8 cellular contexts compared by ENCODE assay signal in the genomic region with DNA sequence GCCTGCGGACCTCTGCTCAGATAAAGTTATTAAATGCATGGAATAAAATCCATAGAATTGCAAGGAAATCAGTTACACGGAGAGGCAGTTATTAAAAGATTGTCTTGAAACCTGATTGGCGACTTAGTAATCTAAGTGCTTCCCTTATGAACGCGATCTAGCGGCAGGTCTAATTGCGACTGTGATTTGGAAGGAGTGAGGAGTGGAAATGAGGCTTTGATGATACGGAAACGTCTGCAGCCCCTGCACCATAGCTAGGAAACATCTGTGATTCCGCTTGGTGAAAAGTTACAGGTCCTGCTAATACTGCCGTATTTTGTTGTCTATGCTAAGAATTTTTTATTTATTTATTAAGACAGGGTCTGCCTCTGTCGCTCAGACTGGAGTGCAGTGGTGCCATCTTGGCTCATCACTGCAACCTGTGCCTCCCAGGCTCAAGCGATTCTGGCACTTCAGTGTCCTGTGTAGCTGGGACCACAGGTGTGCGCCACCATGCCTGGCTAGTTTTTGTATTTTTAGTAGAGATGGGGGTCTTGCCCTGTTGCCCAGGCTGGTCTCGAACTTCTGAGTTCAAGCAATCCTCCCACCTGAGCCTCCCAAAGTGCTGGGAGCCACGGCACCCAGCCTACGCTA. TPM values are rescaled to one million over a fixed set of nuclear protein-coding genes. Genes with fewer than 3 reads are reported as not detected.
A peak's percentile ranks its signal among the peaks of the same experiment; 100 is the strongest.
DNase-seq lines count a peak whose midpoint lies in the region; ATAC-seq, FAIRE-seq and TF ChIP-seq lines count a peak whose summit lies in the region.

No MANE protein-coding gene starts in this region.

- no peak for ATAC-seq in left ventricle myocardium superior
- no peak for ATAC-seq in GM12878
- no peak for ATAC-seq in lung (ENCODE audit: insufficient read depth, low FRiP score)
- no peak for ATAC-seq in HG02759 (IDR thresholded peaks at IDR 0.05; ENCODE audit: unreplicated experiment)

- POLR2A ChIA-PET in GM12878 (lab: Charles Lee): no interaction called here

- in situ Hi-C loops in GM12878 (cut with MboI) (no loop called here), GM13977 (cut with MboI; ENCODE audit: low pct_unique_long_range_greater_than_20kb, low sequenced_read_pairs, unreplicated experiment) (loop anchor here (25.0 kb wide), 1 partner anchor 97 kb away; the partner anchor contains the start of genes EFNA2 and FAM174C)

- H3K27ac ChIP-seq in cardiac muscle cell (peak overlapping the region; percentile 95), GM12878 (ENCODE audit: control insufficient read depth, insufficient read depth) (peak overlapping the region; percentile 86), lung (ENCODE audit: low read depth in 1 of 2, low read length in 1 of 2) (peak overlapping the region; percentile 91 to 96), urinary bladder (ENCODE audit: low read depth) (no peak overlapping the region)

- SMC1A ChIA-PET in GM12878 (lab: Charles Lee; ENCODE audit: uncharacterized antibody, unreplicated experiment): no interaction called here

- H3K36me3 ChIP-seq in cardiac muscle cell: peaks cover 8% of the 10 kb centered on the region
- H3K36me3 ChIP-seq in GM12878 (ENCODE audit: control insufficient read depth in 2 of 2, insufficient read depth in 2 of 2, low read length in 1 of 2): peaks cover 9% of the 10 kb centered on the region in 2 experiments; a peak in 3 of 4 replicates
- peaks cover 10 to 21% of the 10 kb centered on the region in 2 donors for H3K36me3 ChIP-seq in lung (ENCODE audit: control insufficient read depth in 2 of 2, insufficient read depth in 2 of 2, low read length in 2 of 2)
- no peaks in the 10 kb centered on the region for H3K36me3 ChIP-seq in urinary bladder (ENCODE audit: insufficient read depth)

- TF ChIP-seq EP300 in GM12878 (IDR thresholded peaks at IDR 0.05; ENCODE audit: borderline replicate concordance in 1 of 2, control insufficient read depth in 1 of 2, low read depth in 2 of 2, low read length in 2 of 2): no peak

- 27% methylated on average over 17 of the region's 17 CpGs for WGBS in GM12878 (ENCODE audit: insufficient coverage, insufficient replicate concordance, low lambda C conversion rate, missing lambda C conversion rate)
- 30% methylated on average over 17 of the region's 17 CpGs for WGBS in lung, 2 donors
- WGBS in urinary bladder: 34% methylated on average over 17 of the region's 17 CpGs

- TF ChIP-seq RAD21 in GM12878 (IDR thresholded peaks at IDR 0.05; ENCODE audit: insufficient read depth, low read depth, low read length): no peak

- H3K4me3 ChIP-seq in cardiac muscle cell (peak overlapping the region; percentile 98), GM12878 (peak overlapping the region; percentile 94), lung (peak overlapping the region; percentile 94), urinary bladder (ENCODE audit: low read depth, low read length) (peak overlapping the region; percentile 75)

- no peak overlapping the region for H2AFZ ChIP-seq in GM12878 (ENCODE audit: control insufficient read depth, low read depth, low read length)

- TF ChIP-seq CTCF in cardiac muscle cell (IDR thresholded peaks at IDR 0.05; ENCODE audit: low read depth, low read length) (no peak), GM12878 (IDR thresholded peaks at IDR 0.05 in 2 of 3, conservative IDR thresholded peaks at IDR 0.05 in 1 of 3; ENCODE audit: control insufficient read depth in 2 of 3, extremely low read depth in 1 of 3, insufficient read depth in 1 of 3, low read depth in 3 of 3, low read length in 3 of 3) (no peak), lung (IDR thresholded peaks at IDR 0.05; ENCODE audit: control extremely low read depth, extremely low read depth) (no peak), GM13977 (IDR thresholded peaks at IDR 0.05; ENCODE audit: extremely low read depth, insufficient read depth, missing control alignments) (no peak)

- CTCF ChIA-PET in GM12878 (lab: Yijun Ruan, JAX): no interaction called here

- H3K4me2 ChIP-seq in GM12878 (ENCODE audit: control insufficient read depth, insufficient read depth): peak overlapping the region; percentile 83

- peak; percentile 59 for FAIRE-seq in GM12878 (lab: Jason Lieb, UNC)

- H3K79me2 ChIP-seq in GM12878 (ENCODE audit: control insufficient read depth, insufficient read depth, low read length): peaks cover 11% of the 10 kb centered on the region

- peak overlapping the region; percentile 88 for H3K9ac ChIP-seq in GM12878 (ENCODE audit: control insufficient read depth, insufficient read depth, low read length)

- no peaks in the 10 kb centered on the region for H4K20me1 ChIP-seq in GM12878 (ENCODE audit: control insufficient read depth, insufficient read depth)

- RAD21 ChIA-PET in GM12878 (lab: Charles Lee; ENCODE audit: unreplicated experiment): no interaction called here

- DNase-seq in cardiac muscle cell (ENCODE audit: low read depth in 1 of 2, low spot score in 1 of 2): no peak
- DNase-seq in left ventricle myocardium superior: no peak
- no peak for DNase-seq in GM12878 (ENCODE audit: low read depth, low spot score)
- no peak for DNase-seq in lung (ENCODE audit: low spot score)
- no peak for DNase-seq in DMS114 treated with DMSO at 0.1 percent for 48 hours (lab: John Stamatoyannopoulos, UW; ENCODE audit: unreplicated experiment)
- no peak for DNase-seq in GM13977 (ENCODE audit: low spot score)

- H3K4me1 ChIP-seq in cardiac muscle cell (ENCODE audit: low read depth): peaks cover 5% of the 10 kb centered on the region
- H3K4me1 ChIP-seq in GM12878 (ENCODE audit: control insufficient read depth, insufficient read depth, low read length): no peaks in the 10 kb centered on the region
- H3K4me1 ChIP-seq in lung (ENCODE audit: control insufficient read depth in 2 of 2, insufficient read depth in 2 of 2, low read length in 2 of 2): peaks cover 0 to 2% of the 10 kb centered on the region in 2 donors
- no peaks in the 10 kb centered on the region for H3K4me1 ChIP-seq in urinary bladder (ENCODE audit: insufficient read depth)

- BruUV-seq in GM12878 (replicated peaks; lab: Mats Ljungman, UMichigan): no TSS peak

- intact Hi-C loops in left ventricle myocardium superior (cut with micrococcal nuclease) (no loop called here), GM12878 (cut with micrococcal nuclease; ENCODE audit: unreplicated experiment) (no loop called here)

- H3K9me3 ChIP-seq in cardiac muscle cell (ENCODE audit: low read depth) (no peaks in the 10 kb centered on the region), GM12878 (replicated peaks; ENCODE audit: control insufficient read depth, insufficient read depth, low read length) (no peaks in the 10 kb centered on the region), lung (ENCODE audit: control insufficient read depth in 2 of 2, insufficient read depth in 1 of 2, low read length in 1 of 2) (peaks cover 0 to 4% of the 10 kb centered on the region in 2 donors)

- no peak for TF ChIP-seq POLR2A in GM12878 (IDR thresholded peaks at IDR 0.05; ENCODE audit: low read depth, low read length)

- no peaks in the 10 kb centered on the region for H3K27me3 ChIP-seq in cardiac muscle cell
- no peaks in the 10 kb centered on the region for H3K27me3 ChIP-seq in GM12878 (replicated peaks in 1 of 2; ENCODE audit: control insufficient read depth in 2 of 2, insufficient read depth in 2 of 2, low read length in 1 of 2)
- H3K27me3 ChIP-seq in lung (ENCODE audit: control insufficient read depth, insufficient read depth): no peaks in the 10 kb centered on the region

RNA-seq across cellular contexts. Expression of gene NDUFS7, which starts 0.9 kb away (rescaled TPM):
- total RNA-seq in cardiac muscle cell (264 and 266 TPM in 2 replicates), left ventricle myocardium superior (461 TPM), GM12878 (2014; rRNA removed) (107 and 143 TPM in 2 replicates), GM12878 (2014; rRNA removed; fragmentation: Illumina TruSeq; extraction: Trizol) (18.5 and 24.1 TPM in 2 replicates), GM12878 (2021) (136 and 143 TPM in 2 replicates), lung (100 to 1,000 TPM in 1 of 2 donors, 10 to 100 TPM in 1; 33.4 to 114 TPM), urinary bladder (26.4 TPM)
- polyA plus RNA-seq in cardiac muscle cell (455 and 472 TPM in 2 replicates), GM12878 (2011; rRNA removed) (12.1 and 43.0 TPM in 2 replicates), GM12878 (2014; fragmentation: Illumina TruSeq; extraction: Trizol) (1.5 and 5.1 TPM in 2 replicates), GM12878 (2014; fragmentation: Nextera tagmentation; extraction: Ambion mirVana) (10 to 100 TPM; 10.6 to 39.4 TPM), GM12878 (2014; rRNA removed) (166 and 177 TPM in 2 replicates), GM12878 (2016; fragmentation: Nextera tagmentation; extraction: Ambion mirVana) (100 to 1,000 TPM; 261 to 282 TPM), lung (100 to 1,000 TPM; 103 to 133 TPM), urinary bladder (173 TPM)
- total RNA-seq in GM12878 (2013; cell fraction: nucleolus; rRNA removed): 50.2 and 65.0 TPM in 2 replicates
- polyA plus RNA-seq in GM12878 (2011; ENCODE audit: low read depth): 16.9 TPM
- 127 and 227 TPM in 2 replicates for polyA plus RNA-seq in GM12878 (2011; cell fraction: cytosol; rRNA removed)
- polyA plus RNA-seq in GM12878 (2011; cell fraction: nucleus; rRNA removed): 125 and 151 TPM in 2 replicates
- polyA plus RNA-seq in GM12878 (2012): 64.7 and 88.4 TPM in 2 replicates
- 38.5 and 54.8 TPM in 2 replicates for polyA minus RNA-seq in GM12878 (2011; rRNA and poly(A)+ RNA removed)
- 65.2 and 74.7 TPM in 2 replicates for polyA minus RNA-seq in GM12878 (2011; cell fraction: cytosol; rRNA and poly(A)+ RNA removed)
- 16.3 and 29.0 TPM in 2 replicates for polyA minus RNA-seq in GM12878 (2011; cell fraction: nucleus; rRNA and poly(A)+ RNA removed)

RNA-seq across cellular contexts. Expression of gene GAMT, which starts 16.7 kb away (rescaled TPM):
- total RNA-seq in cardiac muscle cell (197 and 231 TPM in 2 replicates), left ventricle myocardium superior (92.5 TPM), GM12878 (2014; rRNA removed) (50.1 and 55.2 TPM in 2 replicates), GM12878 (2014; rRNA removed; fragmentation: Illumina TruSeq; extraction: Trizol) (22.5 and 24.9 TPM in 2 replicates), GM12878 (2021) (49.1 and 52.0 TPM in 2 replicates), lung (1 to 10 TPM; 7.1 to 8.6 TPM), urinary bladder (10.3 TPM)
- polyA plus RNA-seq in cardiac muscle cell (180 and 231 TPM in 2 replicates), GM12878 (2011; rRNA removed) (4.7 and 13.0 TPM in 2 replicates), GM12878 (2014; fragmentation: Illumina TruSeq; extraction: Trizol) (8.3 and 28.5 TPM in 2 replicates), GM12878 (2014; fragmentation: Nextera tagmentation; extraction: Ambion mirVana) (1 to 10 TPM; 1.6 to 5.6 TPM), GM12878 (2014; rRNA removed) (56.0 and 65.8 TPM in 2 replicates), GM12878 (2016; fragmentation: Nextera tagmentation; extraction: Ambion mirVana) (100 to 1,000 TPM; 122 to 131 TPM), lung (1 to 10 TPM; 2.9 to 7.6 TPM), urinary bladder (18.5 TPM)
- 6.5 and 6.7 TPM in 2 replicates for total RNA-seq in GM12878 (2013; cell fraction: nucleolus; rRNA removed)
- polyA plus RNA-seq in GM12878 (2011; ENCODE audit: low read depth): 9.2 TPM
- 13.6 and 22.1 TPM in 2 replicates for polyA plus RNA-seq in GM12878 (2011; cell fraction: cytosol; rRNA removed)
- polyA plus RNA-seq in GM12878 (2011; cell fraction: nucleus; rRNA removed): 11.4 and 12.7 TPM in 2 replicates
- 28.9 and 29.0 TPM in 2 replicates for polyA plus RNA-seq in GM12878 (2012)
- 4.2 and 10.8 TPM in 2 replicates for polyA minus RNA-seq in GM12878 (2011; rRNA and poly(A)+ RNA removed)
- polyA minus RNA-seq in GM12878 (2011; cell fraction: cytosol; rRNA and poly(A)+ RNA removed): 4.5 and 11.0 TPM in 2 replicates
- 2.1 and 5.4 TPM in 2 replicates for polyA minus RNA-seq in GM12878 (2011; cell fraction: nucleus; rRNA and poly(A)+ RNA removed)

RNA-seq across cellular contexts. Expression of gene DAZAP1, which starts 22.8 kb away (rescaled TPM):
- total RNA-seq in cardiac muscle cell (103 and 112 TPM in 2 replicates), left ventricle myocardium superior (96.7 TPM), GM12878 (2014; rRNA removed) (122 and 127 TPM in 2 replicates), GM12878 (2014; rRNA removed; fragmentation: Illumina TruSeq; extraction: Trizol) (82.5 and 93.4 TPM in 2 replicates), GM12878 (2021) (223 and 240 TPM in 2 replicates), lung (100 to 1,000 TPM in 1 of 2 donors, 10 to 100 TPM in 1; 61.4 to 125 TPM), urinary bladder (37.0 TPM)
- polyA plus RNA-seq in cardiac muscle cell (41.8 and 43.0 TPM in 2 replicates), GM12878 (2011; rRNA removed) (110 and 123 TPM in 2 replicates), GM12878 (2014; fragmentation: Illumina TruSeq; extraction: Trizol) (69.0 and 91.2 TPM in 2 replicates), GM12878 (2014; fragmentation: Nextera tagmentation; extraction: Ambion mirVana) (10 to 100 TPM in 1 of 2 experiments, 1 to 10 TPM in 1; 9.9 to 27.7 TPM), GM12878 (2014; rRNA removed) (164 and 194 TPM in 2 replicates), GM12878 (2016; fragmentation: Nextera tagmentation; extraction: Ambion mirVana) (10 to 100 TPM; 16.9 to 17.9 TPM), lung (10 to 100 TPM; 77.3 to 82.8 TPM), urinary bladder (71.5 TPM)
- total RNA-seq in GM12878 (2013; cell fraction: nucleolus; rRNA removed): 111 and 128 TPM in 2 replicates
- polyA plus RNA-seq in GM12878 (2011; ENCODE audit: low read depth): 23.5 TPM
- polyA plus RNA-seq in GM12878 (2011; cell fraction: cytosol; rRNA removed): 47.6 and 72.8 TPM in 2 replicates
- polyA plus RNA-seq in GM12878 (2011; cell fraction: nucleus; rRNA removed): 106 and 159 TPM in 2 replicates
- polyA plus RNA-seq in GM12878 (2012): 71.1 and 77.1 TPM in 2 replicates
- 27.9 and 29.7 TPM in 2 replicates for polyA minus RNA-seq in GM12878 (2011; rRNA and poly(A)+ RNA removed)
- polyA minus RNA-seq in GM12878 (2011; cell fraction: cytosol; rRNA and poly(A)+ RNA removed): 26.6 and 31.5 TPM in 2 replicates
- 17.4 and 38.3 TPM in 2 replicates for polyA minus RNA-seq in GM12878 (2011; cell fraction: nucleus; rRNA and poly(A)+ RNA removed)

RNA-seq across cellular contexts. Expression of gene RPS15, which starts 53.6 kb away (rescaled TPM):
- 3,563 and 6,817 TPM in 2 replicates for total RNA-seq in cardiac muscle cell
- polyA plus RNA-seq in cardiac muscle cell: 1,008 and 1,129 TPM in 2 replicates
- total RNA-seq in left ventricle myocardium superior: 625 TPM
- total RNA-seq in GM12878 (2013; cell fraction: nucleolus; rRNA removed): 239 and 289 TPM in 2 replicates
- total RNA-seq in GM12878 (2014; rRNA removed): 1,524 and 1,715 TPM in 2 replicates
- 972 and 1,030 TPM in 2 replicates for total RNA-seq in GM12878 (2014; rRNA removed; fragmentation: Illumina TruSeq; extraction: Trizol)
- 2,219 and 2,315 TPM in 2 replicates for total RNA-seq in GM12878 (2021)
- polyA plus RNA-seq in GM12878 (2011; ENCODE audit: low read depth): 7,786 TPM
- polyA plus RNA-seq in GM12878 (2011; rRNA removed): 524 and 1,111 TPM in 2 replicates
- polyA plus RNA-seq in GM12878 (2011; cell fraction: cytosol; rRNA removed): 3,186 and 3,536 TPM in 2 replicates
- polyA plus RNA-seq in GM12878 (2011; cell fraction: nucleus; rRNA removed): 1,362 and 1,364 TPM in 2 replicates
- polyA plus RNA-seq in GM12878 (2012): 3,088 and 3,408 TPM in 2 replicates
- 209 and 786 TPM in 2 replicates for polyA plus RNA-seq in GM12878 (2014; fragmentation: Illumina TruSeq; extraction: Trizol)
- polyA plus RNA-seq in GM12878 (2014; fragmentation: Nextera tagmentation; extraction: Ambion mirVana): 100 to 1,000 TPM; 559 to 717 TPM
- polyA plus RNA-seq in GM12878 (2014; rRNA removed): 3,158 and 3,344 TPM in 2 replicates
- polyA plus RNA-seq in GM12878 (2016; fragmentation: Nextera tagmentation; extraction: Ambion mirVana): 1,000 to 10,000 TPM; 1,763 to 1,909 TPM
- 256 and 857 TPM in 2 replicates for polyA minus RNA-seq in GM12878 (2011; rRNA and poly(A)+ RNA removed)
- 796 and 851 TPM in 2 replicates for polyA minus RNA-seq in GM12878 (2011; cell fraction: cytosol; rRNA and poly(A)+ RNA removed)
- polyA minus RNA-seq in GM12878 (2011; cell fraction: nucleus; rRNA and poly(A)+ RNA removed): 184 and 257 TPM in 2 replicates
- total RNA-seq in lung: 1,000 to 10,000 TPM in 1 of 2 donors, 100 to 1,000 TPM in 1; 574 to 1,157 TPM
- 1,000 to 10,000 TPM; 2,710 to 2,993 TPM for polyA plus RNA-seq in lung
- total RNA-seq in urinary bladder: 507 TPM
- 3,233 TPM for polyA plus RNA-seq in urinary bladder
